14 cellular contexts compared by ENCODE assay signal in genomic region chr16:4378202-4378666, GRCh38. TPM values are rescaled to one million over a fixed set of nuclear protein-coding genes. Genes with fewer than 3 reads are reported as not detected.
DNase-seq lines count a peak whose midpoint lies in the region; ATAC-seq and TF ChIP-seq lines count a peak whose summit lies in the region.
"Had no signal": no experiment of that assay in that cellular context is flagged by ENCODE, and none has a peak within 500 bp of the region (broad histone marks: within the 10 kb centered on the region; RNA-seq: fewer than 3 reads in every experiment).

No MANE protein-coding gene starts in this region.

- POLR2A ChIA-PET in CD4-positive, alpha-beta T cell (lab: Charles Lee) = no interaction called here

- no peak overlapping the region for H3K27ac ChIP-seq in CD4-positive, alpha-beta T cell (ENCODE audit: low read depth, low read length)
- peak overlapping the region; percentile 10; the same call in 1 of the 2 replicates for H3K27ac ChIP-seq in WERI-Rb-1
- peak overlapping the region in 9 of 10 donors; percentile 7 to 87 (median 39) for H3K27ac ChIP-seq in heart right ventricle
- H3K27ac ChIP-seq in gastrocnemius medialis = peak overlapping the region; percentile 47 to 84 (median 78)

- in situ Hi-C loops in gastrocnemius medialis (cut with MboI; ENCODE audit: low sequenced_read_pairs in 4 of 4) = no loop called here

- no peaks in the 10 kb centered on the region for H3K9me3 ChIP-seq in CD4-positive, alpha-beta T cell (ENCODE audit: control insufficient read depth, low read length)
- H3K9me3 ChIP-seq in WERI-Rb-1 (ENCODE audit: severe bottlenecking) = no peaks in the 10 kb centered on the region
- H3K9me3 ChIP-seq in heart right ventricle = no peaks in the 10 kb centered on the region
- no peaks in the 10 kb centered on the region for H3K9me3 ChIP-seq in gastrocnemius medialis

- CTCF ChIA-PET in CD4-positive, alpha-beta T cell (lab: Charles Lee) = interaction anchor here (2.3 kb wide), 1 partner anchor 25 kb away, joined by 8 read pairs; no protein-coding TSS in a partner anchor

- TF ChIP-seq CTCF in CD4-positive, alpha-beta T cell (IDR thresholded peaks at IDR 0.05) = no peak
- no peak for TF ChIP-seq CTCF in WERI-Rb-1 (IDR thresholded peaks at IDR 0.05; ENCODE audit: low read depth, low read length)
- TF ChIP-seq CTCF in heart right ventricle (IDR thresholded peaks at IDR 0.05) = no peak
- TF ChIP-seq CTCF in gastrocnemius medialis (IDR thresholded peaks at IDR 0.05 in 4 of 5, conservative IDR thresholded peaks at IDR 0.05 in 1 of 5) = no peak

- no peak for DNase-seq in CD4-positive, alpha-beta T cell
- DNase-seq in WERI-Rb-1 (no peak), heart right ventricle (peak in 1 of 2 donors; percentile 56), gastrocnemius medialis (peak in 1 of 2 donors; percentile 57), immature natural killer cell (no peak), NCI-H1436 (lab: John Stamatoyannopoulos, UW) (no peak), NCI-H128 (lab: John Stamatoyannopoulos, UW; ENCODE audit: unreplicated experiment) (no peak)
- DNase-seq: activated CD8-positive, alpha-beta T cell treated with anti-CD3 and anti-CD28 coated beads, Interleukin-2, amount 10 ng/mL, durations not matched to agents 7 days and 5 days; activated naive CD4-positive, alpha-beta T cell treated with anti-CD3 and anti-CD28 coated beads, Interleukin-2, amount 50 U/mL, for 16 hours; NCI-H187 treated with DMSO at 0.1 percent for 48 hours; T-helper 1 cell had no signal

- peak overlapping the region; percentile 78 for H3K4me3 Mint-ChIP-seq in CD4-positive, alpha-beta T cell
- no peak overlapping the region for H3K4me3 Mint-ChIP-seq in immature natural killer cell
- H3K4me3 Mint-ChIP-seq: activated CD8-positive, alpha-beta T cell treated with anti-CD3 and anti-CD28 coated beads, Interleukin-2, amount 10 ng/mL, durations not matched to agents 7 days and 5 days; CD14-positive monocyte; dendritic cell treated with granulocyte-macrophage colony-stimulating factor and Interleukin-4, amounts not matched to agents 40 ng/mL and 50 ng/mL, for 4 days had no signal

- H3K36me3 ChIP-seq in WERI-Rb-1 (no peaks in the 10 kb centered on the region), heart right ventricle (peaks cover 0 to 48% (median 11%) of the 10 kb centered on the region in 9 donors), gastrocnemius medialis (no peaks in the 10 kb centered on the region)

- no peaks in the 10 kb centered on the region for H3K27me3 ChIP-seq in CD4-positive, alpha-beta T cell (ENCODE audit: control insufficient read depth, insufficient read depth, low read length)
- H3K27me3 ChIP-seq in WERI-Rb-1 (ENCODE audit: insufficient read depth, low read depth, severe bottlenecking) (no peaks in the 10 kb centered on the region), heart right ventricle (no peaks in the 10 kb centered on the region), gastrocnemius medialis (no peaks in the 10 kb centered on the region)

- no peak for ATAC-seq in CD4-positive, alpha-beta T cell (ENCODE audit: poor library complexity)
- ATAC-seq in heart right ventricle (peak in 1 of 8 donors; percentile 30), gastrocnemius medialis (no peak)
- ATAC-seq in activated CD4-positive, CD25-positive, alpha-beta regulatory T cell treated with anti-CD3 and anti-CD28 coated beads, Interleukin-2, amount 50 U/mL, for 24 hours = no peak
- ATAC-seq: activated CD8-positive, alpha-beta T cell treated with anti-CD3 and anti-CD28 coated beads, Interleukin-2, amount 10 ng/mL, durations not matched to agents 7 days and 5 days had no signal

- H3K4me1 Mint-ChIP-seq in CD4-positive, alpha-beta T cell (ENCODE audit: low read depth) = peaks cover 27% of the 10 kb centered on the region
- H3K4me1 Mint-ChIP-seq in immature natural killer cell = peaks cover 0 to 3% of the 10 kb centered on the region in 2 donors

- peak overlapping the region; percentile 77 for H3K27ac Mint-ChIP-seq in CD4-positive, alpha-beta T cell
- no peak overlapping the region for H3K27ac Mint-ChIP-seq in immature natural killer cell
- H3K27ac Mint-ChIP-seq: activated CD8-positive, alpha-beta T cell treated with anti-CD3 and anti-CD28 coated beads, Interleukin-2, amount 10 ng/mL, durations not matched to agents 7 days and 5 days; dendritic cell treated with granulocyte-macrophage colony-stimulating factor and Interleukin-4, amounts not matched to agents 40 ng/mL and 50 ng/mL, for 4 days had no signal

- TF ChIP-seq POLR2A in gastrocnemius medialis (IDR thresholded peaks at IDR 0.05) = no peak

- intact Hi-C loops in CD4-positive, alpha-beta T cell (cut with DNase I, micrococcal nuclease) = no loop called here
- intact Hi-C loops in heart right ventricle (cut with DNase I) = no loop called here
- intact Hi-C loops in gastrocnemius medialis (cut with DNase I; ENCODE audit: low total_unique reads) = no loop called here

- 61 to 78% methylated on average over 15 of the region's 15 CpGs for WGBS in heart right ventricle, 2 donors

- no peaks in the 10 kb centered on the region for H3K27me3 Mint-ChIP-seq in CD4-positive, alpha-beta T cell
- H3K27me3 Mint-ChIP-seq in immature natural killer cell (ENCODE audit: low read depth in 3 of 3) = peaks cover 2 to 34% (median 8%) of the 10 kb centered on the region in 3 donors
- H3K27me3 Mint-ChIP-seq: dendritic cell treated with granulocyte-macrophage colony-stimulating factor and Interleukin-4, amounts not matched to agents 40 ng/mL and 50 ng/mL, for 4 days had no signal

- peaks cover 60% of the 10 kb centered on the region for H3K36me3 Mint-ChIP-seq in CD4-positive, alpha-beta T cell (ENCODE audit: low read depth)
- peaks cover 0 to 2% (median 1%) of the 10 kb centered on the region in 3 donors for H3K36me3 Mint-ChIP-seq in immature natural killer cell

- no peak overlapping the region for H3K4me3 ChIP-seq in WERI-Rb-1 (ENCODE audit: low read depth, low read length)
- no peak overlapping the region for H3K4me3 ChIP-seq in heart right ventricle
- no peak overlapping the region for H3K4me3 ChIP-seq in gastrocnemius medialis

- peaks cover 27 to 75% (median 54%) of the 10 kb centered on the region in 9 donors for H3K4me1 ChIP-seq in heart right ventricle
- peaks cover 29 to 50% of the 10 kb centered on the region in 2 donors for H3K4me1 ChIP-seq in gastrocnemius medialis

- H3K9me3 Mint-ChIP-seq in CD4-positive, alpha-beta T cell = no peaks in the 10 kb centered on the region
- no peaks in the 10 kb centered on the region for H3K9me3 Mint-ChIP-seq in immature natural killer cell
- H3K9me3 Mint-ChIP-seq: CD14-positive monocyte; dendritic cell treated with granulocyte-macrophage colony-stimulating factor and Interleukin-4, amounts not matched to agents 40 ng/mL and 50 ng/mL, for 4 days had no signal

RNA-seq across cellular contexts. Expression of gene VASN, which starts 6.6 kb away (rescaled TPM):
- under 1 TPM; 0.70 to 0.77 TPM for total RNA-seq in CD4-positive, alpha-beta T cell
- total RNA-seq in heart right ventricle (10 to 100 TPM in 1 of 10 donors, 1 to 10 TPM in 9; 3.1 to 14.7 (median 5.8) TPM), gastrocnemius medialis (10 to 100 TPM in 1 of 4 donors, 1 to 10 TPM in 3; 2.4 to 12.8 (median 3.7) TPM)
- polyA plus RNA-seq in heart right ventricle (10 to 100 TPM in 1 of 2 donors, 1 to 10 TPM in 1; 7.7 to 27.9 TPM), immature natural killer cell (under 1 TPM in 2 of 3 donors, not detected in 1; 0.07 to 0.20 TPM)
- total RNA-seq: activated CD8-positive, alpha-beta T cell treated with anti-CD3 and anti-CD28 coated beads, Interleukin-2, amount 10 ng/mL, durations not matched to agents 7 days and 5 days had no signal
- polyA plus RNA-seq: CD14-positive monocyte had no signal

RNA-seq across cellular contexts. Expression of gene PAM16, which starts 27.1 kb away (rescaled TPM):
- 10 to 100 TPM; 24.9 to 26.8 TPM for total RNA-seq in CD4-positive, alpha-beta T cell
- total RNA-seq in heart right ventricle = 10 to 100 TPM; 44.2 to 75.0 (median 55.6) TPM
- 100 to 1,000 TPM; 136 to 288 TPM for polyA plus RNA-seq in heart right ventricle
- total RNA-seq in gastrocnemius medialis = 100 to 1,000 TPM; 112 to 174 (median 132) TPM
- polyA plus RNA-seq in immature natural killer cell = 10 to 100 TPM; 32.9 to 61.6 (median 36.3) TPM

RNA-seq across cellular contexts. Expression of gene CORO7, which starts 38.2 kb away (rescaled TPM):
- total RNA-seq in CD4-positive, alpha-beta T cell = 100 to 1,000 TPM; 801 to 805 TPM
- total RNA-seq in heart right ventricle = 10 to 100 TPM in 5 of 10 donors, 1 to 10 TPM in 5; 6.5 to 21.8 (median 10.1) TPM
- polyA plus RNA-seq in heart right ventricle = 10 to 100 TPM; 11.9 to 17.0 TPM
- 10 to 100 TPM in 1 of 4 donors, 1 to 10 TPM in 3; 5.7 to 15.3 (median 7.2) TPM for total RNA-seq in gastrocnemius medialis
- 100 to 1,000 TPM in 1 of 3 donors, 10 to 100 TPM in 2; 37.6 to 112 (median 37.8) TPM for polyA plus RNA-seq in immature natural killer cell

RNA-seq across cellular contexts. Expression of gene DNAJA3, which starts 47.4 kb away (rescaled TPM):
- total RNA-seq in CD4-positive, alpha-beta T cell = 10 to 100 TPM; 17.2 to 18.8 TPM
- 10 to 100 TPM; 51.4 to 76.7 (median 72.5) TPM for total RNA-seq in heart right ventricle
- polyA plus RNA-seq in heart right ventricle = 10 to 100 TPM; 29.0 to 52.1 TPM
- total RNA-seq in gastrocnemius medialis = 100 to 1,000 TPM in 2 of 4 donors, 10 to 100 TPM in 2; 94.8 to 114 (median 103) TPM
- polyA plus RNA-seq in immature natural killer cell = 10 to 100 TPM; 32.7 to 42.4 (median 38.7) TPM

Comparison
In these comparisons a context has a peak if more than half of its experiments do, and no peak if none do; other contexts are left out.
1. RNA of gene CORO7, which starts 38.2 kb away (total RNA-seq): 801 to 805 TPM in CD4-positive, alpha-beta T cell; 6.5 to 21.8 TPM in heart right ventricle and 5.7 to 15.3 TPM in gastrocnemius medialis; every median in the first group is over 10 times any median in the second.